In genomic region chr1:22231068-22231593, GRCh38 we compare ENCODE assay signal across 18 cellular contexts.
DNase-seq lines count a peak whose midpoint lies in the region; ATAC-seq, FAIRE-seq and TF ChIP-seq lines count a peak whose summit lies in the region.
"Had no signal": no experiment of that assay in that cellular context is flagged by ENCODE, and none has a peak within 500 bp of the region (broad histone marks: within the 10 kb centered on the region; RNA-seq: fewer than 3 reads in every experiment).

No MANE protein-coding gene starts in this region.

- no peak overlapping the region for H3K4me2 ChIP-seq in K562 (ENCODE audit: insufficient read depth, low read length)
- H3K4me2 ChIP-seq: GM23338 had no signal

- no peaks in the 10 kb centered on the region for H3K36me3 ChIP-seq in K562 (ENCODE audit: control insufficient read depth, insufficient read depth, low read length)
- H3K36me3 ChIP-seq: HAP-1 had no signal

- H3K9me3 ChIP-seq in K562 (replicated peaks; ENCODE audit: control insufficient read depth, insufficient read depth, low read depth, low read length), result no peaks in the 10 kb centered on the region
- H3K9me3 ChIP-seq in T-helper 17 cell (ENCODE audit: control insufficient read depth, low read length, poor library complexity, severe bottlenecking), result no peaks in the 10 kb centered on the region
- H3K9me3 ChIP-seq: HAP-1 had no signal

- no peak for TF ChIP-seq RAD21 in K562 (CRISPR knock-in tag; conservative IDR thresholded peaks at IDR 0.05 in 1 of 2, IDR thresholded peaks at IDR 0.05 in 1 of 2)

- no peak for TF ChIP-seq POLR2A in K562 (conservative IDR thresholded peaks at IDR 0.05)
- TF ChIP-seq POLR2A in GM18505 (IDR thresholded peaks at IDR 0.05; ENCODE audit: borderline replicate concordance, extremely low read depth, insufficient read depth, insufficient read length), result no peak

- H3K79me2 ChIP-seq in K562 (ENCODE audit: control insufficient read depth, insufficient read depth, low read length), result no peaks in the 10 kb centered on the region

- ATAC-seq in K562 (no peak), GM18505 (IDR thresholded peaks at IDR 0.05; ENCODE audit: unreplicated experiment) (no peak), T-helper 17 cell (no peak)
- ATAC-seq: GM12878, GM23338 had no signal

- H3K4me1 ChIP-seq in K562 (replicated peaks in 1 of 2; ENCODE audit: control insufficient read depth in 2 of 2, insufficient read depth in 2 of 2, low read length in 2 of 2), result peaks cover 0 to 7% of the 10 kb centered on the region in 2 experiments; a peak in 1 of 5 replicates
- H3K4me1 ChIP-seq: HAP-1 had no signal

- no peak for TF ChIP-seq CTCF in K562 (IDR thresholded peaks at IDR 0.05 in 2 of 3, conservative IDR thresholded peaks at IDR 0.05 in 1 of 3; ENCODE audit: insufficient read depth in 2 of 3, low read depth in 1 of 3, low read length in 3 of 3)
- no peak for TF ChIP-seq CTCF in neural crest cell (conservative IDR thresholded peaks at IDR 0.05)

- H3K36me3 Mint-ChIP-seq in neural crest cell (ENCODE audit: low read depth), result no peaks in the 10 kb centered on the region
- H3K36me3 Mint-ChIP-seq in T-helper 17 cell (ENCODE audit: low read depth), result no peaks in the 10 kb centered on the region
- H3K36me3 Mint-ChIP-seq: CD4-positive, alpha-beta memory T cell had no signal

- H3K27me3 ChIP-seq in K562 (ENCODE audit: control insufficient read depth in 2 of 2, insufficient read depth in 2 of 2, low read length in 2 of 2), result peaks cover 22 to 58% of the 10 kb centered on the region in 2 experiments; a peak in 4 of 5 replicates

- no peak overlapping the region for H2AFZ ChIP-seq in K562 (ENCODE audit: low read depth, low read length)
- H2AFZ ChIP-seq: GM23338 had no signal

- FAIRE-seq in HTR-8/SVneo (lab: Jason Lieb, UNC) (peak; percentile 13), K562 (lab: Jason Lieb, UNC) (no peak)
- FAIRE-seq: GM12878, GM18507, H54 had no signal

- H3K4me1 Mint-ChIP-seq in neural crest cell (peaks cover 8% of the 10 kb centered on the region), T-helper 17 cell (no peaks in the 10 kb centered on the region)
- H3K4me1 Mint-ChIP-seq: CD4-positive, alpha-beta memory T cell had no signal

- no peak for TF ChIP-seq EP300 in K562 (IDR thresholded peaks at IDR 0.05; ENCODE audit: low read length)

- peaks cover 3% of the 10 kb centered on the region for H3K9me1 ChIP-seq in K562 (ENCODE audit: control insufficient read depth, insufficient read depth, low read length)

- H3K27ac ChIP-seq in K562 (ENCODE audit: extremely low read depth, low read depth, low read length), result no peak overlapping the region

- CTCF ChIA-PET in K562 (lab: Yijun Ruan, JAX; ENCODE audit: low intra/inter-chr PET ratio), result no interaction called here

- 0% methylated on average over 3 of the region's 3 CpGs for WGBS in K562 (ENCODE audit: insufficient coverage, low coverage, missing lambda C conversion rate)

- H3K27ac Mint-ChIP-seq in neural crest cell (ENCODE audit: unreplicated experiment) (peak overlapping the region; percentile 88), T-helper 17 cell (no peak overlapping the region)
- H3K27ac Mint-ChIP-seq: GM23338 had no signal

- in situ Hi-C loops in K562 (cut with MboI), result no loop called here

- no peak overlapping the region for H3K9ac ChIP-seq in K562 (ENCODE audit: insufficient read depth in 1 of 2, low read depth in 2 of 2, low read length in 2 of 2)

- peaks cover 24% of the 10 kb centered on the region for H3K27me3 Mint-ChIP-seq in neural crest cell (ENCODE audit: low read depth)
- H3K27me3 Mint-ChIP-seq in T-helper 17 cell, result peaks cover 45% of the 10 kb centered on the region

- intact Hi-C loops in K562 (cut with micrococcal nuclease), result no loop called here

- DNase-seq in HTR-8/SVneo (ENCODE audit: insufficient read length, low spot score) (no peak), K562 (ENCODE audit: extremely low read depth in 1 of 4, low spot score in 3 of 4) (no peak), neural crest cell (ENCODE audit: low read depth, low spot score) (no peak), DMS79 (lab: John Stamatoyannopoulos, UW) (no peak), T-helper 17 cell (no peak)
- DNase-seq: C1 segment of cervical spinal cord; Calu3; CD4-positive, alpha-beta memory T cell; COR-L47; DMS153; EL; GDM1 had no signal

- H4K20me1 ChIP-seq in K562 (replicated peaks; ENCODE audit: control insufficient read depth, insufficient read depth, low read length), result peaks cover 31% of the 10 kb centered on the region

- no peak overlapping the region for H3K4me3 ChIP-seq in K562
- H3K4me3 ChIP-seq: GM12878, GM23338, HAP-1 had no signal

- no peaks in the 10 kb centered on the region for H3K9me3 Mint-ChIP-seq in neural crest cell
- H3K9me3 Mint-ChIP-seq: CD4-positive, alpha-beta memory T cell; GM23338 had no signal

- POLR2A ChIA-PET in K562 (lab: Yijun Ruan, JAX), result no interaction called here

- H3K4me3 Mint-ChIP-seq in neural crest cell (no peak overlapping the region), T-helper 17 cell (no peak overlapping the region)
- H3K4me3 Mint-ChIP-seq: CD4-positive, alpha-beta memory T cell; GM23338 had no signal

- BruUV-seq in K562 (replicated peaks; lab: Mats Ljungman, UMichigan), result no TSS peak

TF ChIP-seq in K562, 482 proteins besides CTCF, POLR2A, EP300 and RAD21:
- TF ChIP-seq SREBF2 (CRISPR knock-in tag; IDR thresholded peaks at IDR 0.05), result no peak
- TF ChIP-seq EHMT2 (IDR thresholded peaks at IDR 0.05), result peak; percentile 54
- peak; percentile 79 for TF ChIP-seq EGR1 (conservative IDR thresholded peaks at IDR 0.05)
TF ChIP-seq in K562: peak in this region for 2.
